Comparison of ENCODE assay signal across 9 cellular contexts in the genomic region with DNA sequence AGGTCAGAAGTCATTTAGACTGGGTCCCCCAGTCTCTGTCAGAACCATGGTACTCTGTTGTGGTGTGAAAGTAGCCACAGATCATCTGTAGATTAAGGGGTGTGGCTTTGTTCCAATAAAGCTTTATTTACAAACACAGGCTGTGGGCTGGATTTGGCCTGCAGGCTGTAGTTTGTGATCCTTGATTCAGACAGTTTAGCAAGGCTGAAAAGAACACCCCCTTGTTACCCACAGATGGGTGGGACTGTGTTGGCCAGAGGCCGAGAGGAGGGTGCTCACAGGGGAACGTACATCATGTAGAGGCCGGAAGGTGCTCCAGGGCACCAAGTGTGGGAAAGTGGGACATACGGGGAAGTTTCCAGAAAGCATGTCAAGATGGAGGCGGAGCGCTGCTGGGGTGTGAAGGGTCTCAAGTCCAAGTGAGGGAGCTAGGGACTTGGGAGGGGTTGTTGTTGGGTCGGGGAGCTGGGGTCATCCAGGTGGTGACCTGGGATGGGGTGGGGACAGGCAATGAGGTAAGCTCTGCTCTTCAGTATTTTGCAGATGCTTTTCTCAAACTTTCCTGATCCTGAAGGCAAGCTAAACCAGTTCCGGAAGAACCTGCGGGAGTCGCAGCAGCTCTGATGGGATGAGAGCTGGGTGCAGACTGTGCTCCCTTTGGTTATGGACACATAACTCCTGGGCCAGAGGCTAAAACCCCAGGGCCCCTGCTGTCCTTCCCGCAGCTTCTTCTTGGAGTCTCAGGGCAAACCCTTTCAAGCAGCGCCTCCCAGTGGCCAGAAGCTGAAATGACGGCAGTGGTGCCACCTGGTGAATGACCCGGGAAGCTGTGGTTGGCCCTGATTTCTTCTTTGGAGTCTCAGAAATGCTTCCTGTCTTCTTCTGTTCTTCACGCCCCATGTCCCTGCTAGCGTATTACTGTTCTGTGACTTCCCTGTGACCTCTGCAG. TPM values are rescaled to one million over a fixed set of nuclear protein-coding genes. Genes with fewer than 3 reads are reported as not detected.
DNase-seq lines count a peak whose midpoint lies in the region; ATAC-seq and TF ChIP-seq lines count a peak whose summit lies in the region.
"Not testable (repeated sequence)": the region's sequence is repeated elsewhere in the genome, so short reads cannot be mapped to it uniquely, and the experiment has no call there.
"Had no signal": no experiment of that assay in that cellular context is flagged by ENCODE, and none has a peak within 500 bp of the region (broad histone marks: within the 10 kb centered on the region; RNA-seq: fewer than 3 reads in every experiment).

No MANE protein-coding gene starts in this region.

- H2AFZ ChIP-seq in IMR-90 (replicated peaks; ENCODE audit: low read length, poor library complexity) = not testable (repeated sequence)

- ATAC-seq in IMR-90 (ENCODE audit: low read depth) = not testable (repeated sequence)

- H2BK15ac ChIP-seq in IMR-90 (ENCODE audit: low read depth, low read length) = not testable (repeated sequence)

- not testable (repeated sequence) for H3K23ac ChIP-seq in IMR-90 (ENCODE audit: low read depth, low read length)

- not testable (repeated sequence) for H3K9me3 ChIP-seq in IMR-90 (ENCODE audit: control insufficient read depth, insufficient read depth, low read length); Peyer's patch; cardiac muscle cell (ENCODE audit: low read depth)

- H3K4me3 ChIP-seq in IMR-90 (ENCODE audit: insufficient read depth, low read depth, low read length); Peyer's patch; cardiac muscle cell: not testable (repeated sequence)

- H3K9ac ChIP-seq in IMR-90 (ENCODE audit: low read depth, low read length) = not testable (repeated sequence)

- H2BK120ac ChIP-seq in IMR-90 (ENCODE audit: low read depth, low read length) = not testable (repeated sequence)

- not testable (repeated sequence) for H3K4ac ChIP-seq in IMR-90 (ENCODE audit: low read depth, low read length)

- TF ChIP-seq RAD21 in IMR-90 (IDR thresholded peaks at IDR 0.05; ENCODE audit: low read length) = peak; percentile 25; the same call in 1 of the 2 replicates

- H2BK20ac ChIP-seq in IMR-90 (ENCODE audit: low read depth, low read length) = not testable (repeated sequence)

- H3K27me3 Mint-ChIP-seq in CD14-positive monocyte (ENCODE audit: low read depth in 3 of 3); nephron (ENCODE audit: low read depth): not testable (repeated sequence)

- not testable (repeated sequence) for H4K5ac ChIP-seq in IMR-90 (ENCODE audit: low read depth, low read length)

- not testable (repeated sequence) for H4K20me1 ChIP-seq in IMR-90 (ENCODE audit: insufficient read depth, low read length)

- POLR2A ChIA-PET in IMR-90 (lab: Charles Lee; ENCODE audit: unreplicated experiment) = not testable (repeated sequence)

- not testable (repeated sequence) for H3K27ac ChIP-seq in IMR-90 (ENCODE audit: insufficient read depth, low read length); Peyer's patch; cardiac muscle cell

- TF ChIP-seq POLR2A in IMR-90 (IDR thresholded peaks at IDR 0.05; ENCODE audit: low read depth, low read length); Peyer's patch (IDR thresholded peaks at IDR 0.05): not testable (repeated sequence)

- H3K4me1 ChIP-seq in IMR-90 (ENCODE audit: control insufficient read depth, insufficient read depth, low read length); cardiac muscle cell (ENCODE audit: low read depth): not testable (repeated sequence)
- peaks cover 0 to 14% (median 5%) of the 10 kb centered on the region in 4 donors for H3K4me1 ChIP-seq in Peyer's patch

- not testable (repeated sequence) for H3K27me3 ChIP-seq in IMR-90 (ENCODE audit: control insufficient read depth, insufficient read depth, low read length); Peyer's patch; cardiac muscle cell

- not testable (repeated sequence) for H3K9me3 Mint-ChIP-seq in CD14-positive monocyte, nephron

- H2BK5ac ChIP-seq in IMR-90 (ENCODE audit: low read depth, low read length, poor library complexity, severe bottlenecking) = not testable (repeated sequence)

- peak overlapping the region in 2 of 7 donors; percentile 66 to 73 for H3K27ac Mint-ChIP-seq in CD14-positive monocyte
- peak overlapping the region; percentile 7 to 40 (median 37) for H3K27ac Mint-ChIP-seq in nephron

- not testable (repeated sequence) for H3K79me1 ChIP-seq in IMR-90 (ENCODE audit: low read depth in 1 of 2, low read length in 2 of 2)

- CTCF ChIA-PET in IMR-90 (lab: Yijun Ruan, JAX) = interaction anchor here (1.0 kb wide), 1 partner anchor 155 kb away, joined by 3 read pairs; no protein-coding TSS in a partner anchor

- H3K56ac ChIP-seq in IMR-90 (ENCODE audit: extremely low read depth, insufficient read depth, low read length) = not testable (repeated sequence)

- not testable (repeated sequence) for H3K36me3 ChIP-seq in IMR-90 (ENCODE audit: control insufficient read depth, insufficient read depth, low read length); Peyer's patch; cardiac muscle cell

- not testable (repeated sequence) for H3K4me2 ChIP-seq in IMR-90 (ENCODE audit: low read depth, low read length)

- not testable (repeated sequence) for H2AK5ac ChIP-seq in IMR-90 (ENCODE audit: low read depth, low read length)

- not testable (repeated sequence) for BruUV-seq in IMR-90 (replicated peaks; lab: Mats Ljungman, UMichigan)

- WGBS in IMR-90 (ENCODE audit: extremely low coverage in 2 of 2, insufficient read length in 1 of 2), 2 experiments = 97% methylated on average over 3 of the region's 16 CpGs; no CpG with 5 or more reads in 1 of the 2 experiments

- H4K8ac ChIP-seq in IMR-90 (ENCODE audit: low read depth in 2 of 2, low read length in 2 of 2) = not testable (repeated sequence)

- TF ChIP-seq CTCF in CD14-positive monocyte (IDR thresholded peaks at IDR 0.05) (peak; percentile 82), IMR-90 (conservative IDR thresholded peaks at IDR 0.05; ENCODE audit: low read depth, low read length) (peak; percentile 44), Peyer's patch (IDR thresholded peaks at IDR 0.05) (peak in 5 of 6 experiments; percentile 21 to 68 (median 42)), cardiac muscle cell (IDR thresholded peaks at IDR 0.05; ENCODE audit: low read depth, low read length) (peak; percentile 51), nephron (IDR thresholded peaks at IDR 0.05; ENCODE audit: unreplicated experiment in 3 of 3) (peak; percentile 46 to 57 (median 48))

- intact Hi-C loops in CD14-positive monocyte (cut with micrococcal nuclease) = loop anchor here in 1 of 2 donors (1.0 kb wide), 1 partner anchor 156 kb away; no protein-coding TSS in a partner anchor
- intact Hi-C loops in IMR-90 (cut with micrococcal nuclease) = loop anchor here (2.0 kb wide), 1 partner anchor 155 kb away; no protein-coding TSS in a partner anchor

- H4K91ac ChIP-seq in IMR-90 (ENCODE audit: insufficient read depth, low read depth, low read length) = not testable (repeated sequence)

- DNase-seq in CD14-positive monocyte (ENCODE audit: low spot score) = peak; percentile 53
- DNase-seq in IMR-90; cardiac muscle cell (ENCODE audit: low read depth in 1 of 2, low spot score in 1 of 2): not testable (repeated sequence)
- DNase-seq in Peyer's patch = peak in 2 of 3 donors; percentile 39 to 73
- peak; percentile 63 for DNase-seq in activated CD8-positive, alpha-beta memory T cell treated with anti-CD3 and anti-CD28 coated beads, Interleukin-2, amount 50 U/mL, for 48 hours
- DNase-seq in central memory CD4-positive, alpha-beta T cell = peak; percentile 42
- peak; percentile 21 for DNase-seq in stimulated activated CD8-positive, alpha-beta memory T cell treated with anti-CD3 and anti-CD28 coated beads, Interleukin-7, amount 100 ng/mL, for 24 hours (ENCODE audit: low read depth)

- dilution Hi-C loops in IMR-90 (cut with HindIII; ENCODE audit: low sequenced_read_pairs, unreplicated experiment) = not testable (repeated sequence)

- H3K14ac ChIP-seq in IMR-90 (replicated peaks; ENCODE audit: low read depth, low read length) = not testable (repeated sequence)

- in situ Hi-C loops in IMR-90 (cut with MboI; ENCODE audit: low sequenced_read_pairs) = loop anchor here (5.0 to 25.0 kb wide), 2 partner anchors 156 to 461 kb away; no protein-coding TSS in a partner anchor

- not testable (repeated sequence) for H3K18ac ChIP-seq in IMR-90 (ENCODE audit: low read depth, low read length)

- H3K4me3 Mint-ChIP-seq in CD14-positive monocyte, nephron: not testable (repeated sequence)

- H3K9me1 ChIP-seq in IMR-90 (ENCODE audit: insufficient read depth, low read length) = not testable (repeated sequence)

- H3K36me3 Mint-ChIP-seq in CD14-positive monocyte; nephron (ENCODE audit: low read depth): not testable (repeated sequence)

- H3K4me1 Mint-ChIP-seq in CD14-positive monocyte (peaks cover 27% of the 10 kb centered on the region), nephron (peaks cover 16% of the 10 kb centered on the region)

- not testable (repeated sequence) for H2AK9ac ChIP-seq in IMR-90 (replicated peaks; ENCODE audit: low read depth, low read length, poor library complexity)

RNA-seq across cellular contexts. Expression of a gene that starts 16.3 kb away (rescaled TPM):
- polyA plus RNA-seq in CD14-positive monocyte (not detected), IMR-90 (2012; rRNA removed) (not detected in 2 replicates), cardiac muscle cell (2.6 and 3.4 TPM in 2 replicates)
- total RNA-seq in IMR-90 (2012; rRNA removed) (not detected in 2 replicates), Peyer's patch (1 to 10 TPM in 1 of 4 donors, not detected in 3; 2.4 TPM), cardiac muscle cell (not detected in 2 replicates)
- polyA plus RNA-seq in IMR-90 (2012; cell fraction: cytosol; rRNA removed) = not detected in 2 replicates
- not detected in 2 replicates for polyA plus RNA-seq in IMR-90 (2012; cell fraction: nucleus; rRNA removed; ENCODE audit: low replicate concordance)
- total RNA-seq: activated naive CD4-positive, alpha-beta T cell treated with anti-CD3 and anti-CD28 coated beads for 36 hours had no signal
